ENCODE assay signal across 16 cellular contexts in genomic region chr17:4436846-4437245, GRCh38. TPM values are rescaled to one million over a fixed set of nuclear protein-coding genes. Genes with fewer than 3 reads are reported as not detected.
DNase-seq lines count a peak whose midpoint lies in the region; ATAC-seq and TF ChIP-seq lines count a peak whose summit lies in the region.
"Had no signal": no experiment of that assay in that cellular context is flagged by ENCODE, and none has a peak within 500 bp of the region (broad histone marks: within the 10 kb centered on the region; RNA-seq: fewer than 3 reads in every experiment).

No MANE protein-coding gene starts in this region.

- H3K4me3 Mint-ChIP-seq in dendritic cell treated with granulocyte-macrophage colony-stimulating factor and Interleukin-4, amounts not matched to agents 40 ng/mL and 50 ng/mL, for 4 days: peak overlapping the region; percentile 48
- H3K4me3 Mint-ChIP-seq: neural crest cell had no signal

- WGBS in body of pancreas, 2 donors: 69 to 76% methylated on average over 3 to 7 of the region's 7 CpGs

- no peaks in the 10 kb centered on the region for H3K9me3 ChIP-seq in BLaER1
- H3K9me3 ChIP-seq in RWPE2 (ENCODE audit: severe bottlenecking): no peaks in the 10 kb centered on the region
- no peaks in the 10 kb centered on the region for H3K9me3 ChIP-seq in body of pancreas

- DNase-seq in HL-60 (ENCODE audit: low read depth in 1 of 2, low spot score in 1 of 2): peak; percentile 38 to 59
- no peak for DNase-seq in RWPE2 (ENCODE audit: low spot score)
- DNase-seq in body of pancreas: no peak
- no peak for DNase-seq in occipital lobe (lab: John Stamatoyannopoulos, UW)
- DNase-seq in AG20443 (ENCODE audit: low spot score): no peak
- no peak for DNase-seq in stimulated activated CD4-positive, alpha-beta T cell treated with anti-CD3 and anti-CD28 coated beads, Interleukin-2, amount 100 ng/mL, for 48 hours
- DNase-seq: activated CD8-positive, alpha-beta memory T cell treated with anti-CD3 and anti-CD28 coated beads, Interleukin-2, amount 50 U/mL, for 48 hours; NCI-H2081; NCI-H82; SHP77 treated with DMSO at 0.1 percent for 48 hours; stimulated activated CD4-positive, alpha-beta T cell treated with anti-CD3 and anti-CD28 coated beads, Interleukin-4, amount 100 ng/mL, for 1 hour; WERI-Rb-1 had no signal

- H3K27me3 Mint-ChIP-seq in dendritic cell treated with granulocyte-macrophage colony-stimulating factor and Interleukin-4, amounts not matched to agents 40 ng/mL and 50 ng/mL, for 4 days: peaks cover 19% of the 10 kb centered on the region

- peaks cover 58% of the 10 kb centered on the region for H3K4me1 Mint-ChIP-seq in dendritic cell treated with granulocyte-macrophage colony-stimulating factor and Interleukin-4, amounts not matched to agents 40 ng/mL and 50 ng/mL, for 4 days (ENCODE audit: low read depth)
- H3K4me1 Mint-ChIP-seq: neural crest cell had no signal

- peak overlapping the region; percentile 82 for H3K4me2 ChIP-seq in BLaER1

- ATAC-seq in RWPE2 (ENCODE audit: low read depth) (0 out of 3 replicates have a peak, but pooled peaks have one; percentile 17), body of pancreas (no peak)
- ATAC-seq: right cardiac atrium had no signal

- H3K9ac ChIP-seq in BLaER1: peak overlapping the region; percentile 49

- H3K4me1 ChIP-seq in BLaER1 (peaks cover 85% of the 10 kb centered on the region), RWPE2 (ENCODE audit: insufficient read depth, poor library complexity, severe bottlenecking) (no peaks in the 10 kb centered on the region), body of pancreas (peaks cover 7% of the 10 kb centered on the region)

- H3K4me3 ChIP-seq in BLaER1 (0 out of 2 replicates have a peak overlapping the region, but pooled peaks have one; percentile 29), HL-60 (replicated peaks; ENCODE audit: insufficient read depth, low read length) (peak overlapping the region; percentile 49), RWPE2 (ENCODE audit: severe bottlenecking) (no peak overlapping the region), body of pancreas (no peak overlapping the region)

- H3K9me3 Mint-ChIP-seq in dendritic cell treated with granulocyte-macrophage colony-stimulating factor and Interleukin-4, amounts not matched to agents 40 ng/mL and 50 ng/mL, for 4 days: no peaks in the 10 kb centered on the region
- H3K9me3 Mint-ChIP-seq: neural crest cell had no signal

- no peak for TF ChIP-seq CTCF in HL-60 (IDR thresholded peaks at IDR 0.05; ENCODE audit: insufficient read depth, low read length)
- TF ChIP-seq CTCF in RWPE2 (IDR thresholded peaks at IDR 0.05; ENCODE audit: poor library complexity, severe bottlenecking): no peak
- TF ChIP-seq CTCF in body of pancreas (IDR thresholded peaks at IDR 0.05): no peak

- H3K27me3 ChIP-seq in BLaER1 (no peaks in the 10 kb centered on the region), HL-60 (ENCODE audit: insufficient read depth, poor library complexity, severe bottlenecking) (no peaks in the 10 kb centered on the region), RWPE2 (ENCODE audit: insufficient read depth, poor library complexity, severe bottlenecking) (no peaks in the 10 kb centered on the region), body of pancreas (no peaks in the 10 kb centered on the region)

- no peak for TF ChIP-seq POLR2A in body of pancreas (IDR thresholded peaks at IDR 0.05)

- no peak overlapping the region for H3K27ac Mint-ChIP-seq in dendritic cell treated with granulocyte-macrophage colony-stimulating factor and Interleukin-4, amounts not matched to agents 40 ng/mL and 50 ng/mL, for 4 days

- no peaks in the 10 kb centered on the region for H3K36me3 ChIP-seq in BLaER1
- H3K36me3 ChIP-seq in RWPE2 (ENCODE audit: low read depth): no peaks in the 10 kb centered on the region
- H3K36me3 ChIP-seq in body of pancreas (replicated peaks in 1 of 2; ENCODE audit: insufficient read depth in 1 of 2, low read depth in 2 of 2): no peaks in the 10 kb centered on the region
- H3K36me3 ChIP-seq: WERI-Rb-1 had no signal

- H4K20me1 ChIP-seq in BLaER1: no peaks in the 10 kb centered on the region

- H3K27ac ChIP-seq in BLaER1: peak overlapping the region; percentile 77
- H3K27ac ChIP-seq in HL-60 (replicated peaks): peak overlapping the region; percentile 91
- H3K27ac ChIP-seq in RWPE2 (ENCODE audit: poor library complexity, severe bottlenecking): no peak overlapping the region
- H3K27ac ChIP-seq in body of pancreas: no peak overlapping the region
- H3K27ac ChIP-seq: WERI-Rb-1 had no signal

- no peaks in the 10 kb centered on the region for H3K36me3 Mint-ChIP-seq in dendritic cell treated with granulocyte-macrophage colony-stimulating factor and Interleukin-4, amounts not matched to agents 40 ng/mL and 50 ng/mL, for 4 days (ENCODE audit: low read depth)

- intact Hi-C loops in dendritic cell treated with granulocyte-macrophage colony-stimulating factor and Interleukin-4, amounts not matched to agents 40 ng/mL and 50 ng/mL, for 4 days (cut with micrococcal nuclease): loop anchor here (10.0 kb wide), 1 partner anchor 58 kb away; the partner anchor contains the start of gene SPNS2
- intact Hi-C loops in body of pancreas (cut with DNase I): no loop called here

RNA-seq across cellular contexts. Expression of gene SPNS3, which starts 3.1 kb away (rescaled TPM):
- total RNA-seq in body of pancreas (not detected), occipital lobe (0.47 TPM)
- total RNA-seq: neural crest cell had no signal

Comparison
In these comparisons a context has a peak if more than half of its experiments do, and no peak if none do; other contexts are left out.
1. H3K27ac ChIP-seq: peak in BLaER1 (single experiment) and HL-60 (single experiment); none in RWPE2 (single experiment) and body of pancreas (0 of 4).
2. H3K4me3 ChIP-seq: peak in BLaER1 (single experiment) and HL-60 (single experiment); none in RWPE2 (single experiment) and body of pancreas (0 of 2).
3. DNase-seq: peak in HL-60 (2 of 2); none in RWPE2 (single experiment), body of pancreas (0 of 4), occipital lobe (single experiment), AG20443 (single experiment) and stimulated activated CD4-positive, alpha-beta T cell treated with anti-CD3 and anti-CD28 coated beads, Interleukin-2, amount 100 ng/mL, for 48 hours (0 of 2).